2 cellular contexts compared by ENCODE assay signal in genomic region chr15:59410448-59410896, GRCh38.
A peak's percentile ranks its signal among the peaks of the same experiment; 100 is the strongest.
TF ChIP-seq lines count a peak whose summit lies in the region.

No MANE protein-coding gene starts in this region.

TF ChIP-seq in HCT116, 20 proteins besides CTCF, POLR2A, EP300 and RAD21 (continued from another document):
- TF ChIP-seq POLR2AphosphoS5 (IDR thresholded peaks at IDR 0.05; ENCODE audit: low read depth, low read length) (no peak), EZH2 (IDR thresholded peaks at IDR 0.05) (no peak), ZFX (IDR thresholded peaks at IDR 0.05) (no peak)
TF ChIP-seq in HCT116: peak in this region for 0.

TF ChIP-seq in WTC11, 78 proteins besides CTCF, POLR2A, EP300 and RAD21:
- no peak for TF ChIP-seq STAT6 (CRISPR knock-in tag; conservative IDR thresholded peaks at IDR 0.05; ENCODE audit: low read depth)
- 0 out of 2 replicates have a peak, but pooled peaks have one; percentile 13 for TF ChIP-seq GABPB1 (CRISPR knock-in tag; IDR thresholded peaks at IDR 0.05)
- TF ChIP-seq ZNF396 (CRISPR knock-in tag; IDR thresholded peaks at IDR 0.05; ENCODE audit: borderline replicate concordance) = no peak
TF ChIP-seq in WTC11: peak in this region for 1.
